ENCODE assay signal across 8 cellular contexts in genomic region chr19:531009-531752, GRCh38. TPM values are rescaled to one million over a fixed set of nuclear protein-coding genes. Genes with fewer than 3 reads are reported as not detected.
DNase-seq lines count a peak whose midpoint lies in the region; ATAC-seq, FAIRE-seq and TF ChIP-seq lines count a peak whose summit lies in the region.

No MANE protein-coding gene starts in this region.

- no peak for TF ChIP-seq CTCF in A549 (IDR thresholded peaks at IDR 0.05)

- H3K4me2 ChIP-seq in A549: peak overlapping the region; percentile 69

- no peak for TF ChIP-seq EP300 in A549 (IDR thresholded peaks at IDR 0.05)

- H3K4me3 ChIP-seq in A549: peak overlapping the region; percentile 87

- peak; percentile 60 to 77 for ATAC-seq in A549
- ATAC-seq in GM18517 (IDR thresholded peaks at IDR 0.05; ENCODE audit: unreplicated experiment): peak; percentile 50
- peak; percentile 65 for ATAC-seq in HG03066 (IDR thresholded peaks at IDR 0.05; ENCODE audit: low read depth, unreplicated experiment)
- ATAC-seq in activated CD4-positive, CD25-positive, alpha-beta regulatory T cell treated with anti-CD3 and anti-CD28 coated beads, Interleukin-2, amount 50 U/mL, for 24 hours: peak; percentile 70 to 74

- H3K4me1 ChIP-seq in A549: peaks cover 34% of the 10 kb centered on the region

- POLR2A ChIA-PET in A549 (lab: Yijun Ruan, JAX): interaction anchor here (0.6 to 2.0 kb wide), 8 partner anchors 20 to 877 kb away, joined by 3 to 7 read pairs (median 4); partner anchors contain the start of genes BSG and TPGS1

- 0% methylated on average over 5 of the region's 103 CpGs for WGBS in A549 (ENCODE audit: missing lambda C conversion rate)

- DNase-seq in A549 (ENCODE audit: low read depth in 1 of 2, low spot score in 1 of 2) (peak; percentile 79 to 82), NCI-H2196 treated with DMSO at 0.1 percent for 48 hours (lab: John Stamatoyannopoulos, UW; ENCODE audit: unreplicated experiment) (peak; percentile 71), cerebellar cortex (ENCODE audit: low spot score) (peak; percentile 73), kidney glomerular epithelial cell (lab: John Stamatoyannopoulos, UW) (peak; percentile 58)
- peak; percentile 72 to 80 for DNase-seq in stimulated activated CD4-positive, alpha-beta T cell treated with anti-CD3 and anti-CD28 coated beads, Interleukin-15, amount 100 ng/mL, for 48 hours (ENCODE audit: low read depth in 2 of 2)

- CTCF ChIA-PET in A549 (lab: Yijun Ruan, JAX): interaction anchor here (0.8 to 2.8 kb wide), 7 partner anchors 11 to 50 kb away, joined by 3 to 16 read pairs (median 9); partner anchors contain the start of gene TPGS1

- peak overlapping the region; percentile 98 to 100 for H3K27ac ChIP-seq in A549

- no peak for TF ChIP-seq RAD21 in A549 (conservative IDR thresholded peaks at IDR 0.05 in 1 of 2, IDR thresholded peaks at IDR 0.05 in 1 of 2)

- FAIRE-seq in A549 (lab: Jason Lieb, UNC): no peak

- no peaks in the 10 kb centered on the region for H3K9me3 ChIP-seq in A549

- peak; percentile 32 for TF ChIP-seq POLR2A in A549 (IDR thresholded peaks at IDR 0.05; ENCODE audit: low read length)

TF ChIP-seq in A549, 52 proteins besides CTCF, POLR2A, EP300 and RAD21:
- TF ChIP-seq HOXA7 (CRISPR knock-in tag; IDR thresholded peaks at IDR 0.05) (no peak), BCL3 (IDR thresholded peaks at IDR 0.05) (peak; percentile 16; the same call in 1 of the 3 replicates), RNF2 (IDR thresholded peaks at IDR 0.05; ENCODE audit: borderline replicate concordance, low read depth) (no peak), MAX (IDR thresholded peaks at IDR 0.05) (peak; percentile 26; the same call in 1 of the 2 replicates), JUN (IDR thresholded peaks at IDR 0.05) (0 out of 5 replicates have a peak, but pooled peaks have one; percentile 12 to 46), NPAS2 (CRISPR knock-in tag; IDR thresholded peaks at IDR 0.05; ENCODE audit: borderline replicate concordance) (no peak), RCOR1 (IDR thresholded peaks at IDR 0.05; ENCODE audit: low read depth, low read length) (no peak), CBX8 (IDR thresholded peaks at IDR 0.05) (no peak), SMC3 (IDR thresholded peaks at IDR 0.05) (no peak), ZC3H11A (IDR thresholded peaks at IDR 0.05) (no peak), HMGXB4 (CRISPR knock-in tag; IDR thresholded peaks at IDR 0.05; ENCODE audit: borderline replicate concordance) (no peak), ZSCAN20 (CRISPR knock-in tag; IDR thresholded peaks at IDR 0.05) (no peak), KDM1A (IDR thresholded peaks at IDR 0.05; ENCODE audit: low read depth) (no peak), ELK1 (IDR thresholded peaks at IDR 0.05; ENCODE audit: low read depth, low read length) (no peak), HEYL (CRISPR knock-in tag; IDR thresholded peaks at IDR 0.05) (no peak), NFE2L2 (conservative IDR thresholded peaks at IDR 0.05; ENCODE audit: low read length) (no peak), RFX5 (IDR thresholded peaks at IDR 0.05) (no peak), EHF (CRISPR knock-in tag; IDR thresholded peaks at IDR 0.05) (no peak), PHF8 (IDR thresholded peaks at IDR 0.05; ENCODE audit: borderline replicate concordance, low read depth) (peak; percentile 54; the same call in 1 of the 2 replicates)

RNA-seq across cellular contexts. Expression of gene CDC34, which starts 0.4 kb away (rescaled TPM):
- polyA plus RNA-seq in A549 (2011; rRNA removed): 36.9 and 37.4 TPM in 2 replicates
- polyA plus RNA-seq in A549 (2012; cell fraction: cytosol; rRNA removed): 82.8 and 83.4 TPM in 2 replicates
- 84.9 and 93.6 TPM in 2 replicates for polyA plus RNA-seq in A549 (2012; cell fraction: nucleus; rRNA removed)
- 56.3 to 62.6 TPM (median 57.6 TPM) in 3 replicates for polyA plus RNA-seq in A549 (2017; fragmentation: RNase III; extraction: RNeasy Plus Mini Kit Qiagen cat#74134 plus additional on column Dnase treatment)
- 29.1 and 29.2 TPM in 2 replicates for polyA minus RNA-seq in A549 (2011; rRNA and poly(A)+ RNA removed)

RNA-seq across cellular contexts. Expression of gene GZMM, which starts 12.7 kb away (rescaled TPM):
- polyA plus RNA-seq in A549 (2011; rRNA removed) (not detected in 2 replicates), A549 (2017; fragmentation: RNase III; extraction: RNeasy Plus Mini Kit Qiagen cat#74134 plus additional on column Dnase treatment) (0.11 TPM in 1 of 3 replicates, not detected in the others)
- polyA plus RNA-seq in A549 (2012; cell fraction: cytosol; rRNA removed): 0.11 and 0.14 TPM in 2 replicates
- polyA plus RNA-seq in A549 (2012; cell fraction: nucleus; rRNA removed): 0.39 and 0.64 TPM in 2 replicates
- not detected in 2 replicates for polyA minus RNA-seq in A549 (2011; rRNA and poly(A)+ RNA removed)

RNA-seq across cellular contexts. Expression of gene TPGS1, which starts 23.9 kb away (rescaled TPM):
- 2.3 and 2.7 TPM in 2 replicates for polyA plus RNA-seq in A549 (2011; rRNA removed)
- polyA plus RNA-seq in A549 (2012; cell fraction: cytosol; rRNA removed): 16.0 and 27.9 TPM in 2 replicates
- 22.3 and 42.1 TPM in 2 replicates for polyA plus RNA-seq in A549 (2012; cell fraction: nucleus; rRNA removed)
- polyA plus RNA-seq in A549 (2017; fragmentation: RNase III; extraction: RNeasy Plus Mini Kit Qiagen cat#74134 plus additional on column Dnase treatment): 12.5 to 13.8 TPM (median 13.1 TPM) in 3 replicates
- 1.1 TPM in 2 replicates for polyA minus RNA-seq in A549 (2011; rRNA and poly(A)+ RNA removed)

RNA-seq across cellular contexts. Expression of gene MADCAM1, which starts 34.9 kb away (rescaled TPM):
- 0.06 and 0.09 TPM in 2 replicates for polyA plus RNA-seq in A549 (2011; rRNA removed)
- 0.25 and 0.35 TPM in 2 replicates for polyA plus RNA-seq in A549 (2012; cell fraction: cytosol; rRNA removed)
- polyA plus RNA-seq in A549 (2012; cell fraction: nucleus; rRNA removed): 0.51 and 0.73 TPM in 2 replicates
- polyA plus RNA-seq in A549 (2017; fragmentation: RNase III; extraction: RNeasy Plus Mini Kit Qiagen cat#74134 plus additional on column Dnase treatment): 0.25 to 0.41 TPM (median 0.34 TPM) in 3 replicates
- polyA minus RNA-seq in A549 (2011; rRNA and poly(A)+ RNA removed): not detected in 2 replicates

RNA-seq across cellular contexts. Expression of gene BSG, which starts 41.2 kb away (rescaled TPM):
- polyA plus RNA-seq in A549 (2011; rRNA removed) (237 and 285 TPM in 2 replicates), A549 (2017; fragmentation: RNase III; extraction: RNeasy Plus Mini Kit Qiagen cat#74134 plus additional on column Dnase treatment) (528 to 583 TPM (median 579 TPM) in 3 replicates)
- polyA plus RNA-seq in A549 (2012; cell fraction: cytosol; rRNA removed): 453 and 544 TPM in 2 replicates
- 893 and 1,029 TPM in 2 replicates for polyA plus RNA-seq in A549 (2012; cell fraction: nucleus; rRNA removed)
- polyA minus RNA-seq in A549 (2011; rRNA and poly(A)+ RNA removed): 251 and 294 TPM in 2 replicates

Comparison
In these comparisons a context has a peak if more than half of its experiments do, and no peak if none do; other contexts are left out.
1. Peak in every context shown above with its lines: DNase-seq, ATAC-seq, H3K4me3 ChIP-seq and H3K27ac ChIP-seq.